ENCODE assay signal across 12 cellular contexts in the genomic region with DNA sequence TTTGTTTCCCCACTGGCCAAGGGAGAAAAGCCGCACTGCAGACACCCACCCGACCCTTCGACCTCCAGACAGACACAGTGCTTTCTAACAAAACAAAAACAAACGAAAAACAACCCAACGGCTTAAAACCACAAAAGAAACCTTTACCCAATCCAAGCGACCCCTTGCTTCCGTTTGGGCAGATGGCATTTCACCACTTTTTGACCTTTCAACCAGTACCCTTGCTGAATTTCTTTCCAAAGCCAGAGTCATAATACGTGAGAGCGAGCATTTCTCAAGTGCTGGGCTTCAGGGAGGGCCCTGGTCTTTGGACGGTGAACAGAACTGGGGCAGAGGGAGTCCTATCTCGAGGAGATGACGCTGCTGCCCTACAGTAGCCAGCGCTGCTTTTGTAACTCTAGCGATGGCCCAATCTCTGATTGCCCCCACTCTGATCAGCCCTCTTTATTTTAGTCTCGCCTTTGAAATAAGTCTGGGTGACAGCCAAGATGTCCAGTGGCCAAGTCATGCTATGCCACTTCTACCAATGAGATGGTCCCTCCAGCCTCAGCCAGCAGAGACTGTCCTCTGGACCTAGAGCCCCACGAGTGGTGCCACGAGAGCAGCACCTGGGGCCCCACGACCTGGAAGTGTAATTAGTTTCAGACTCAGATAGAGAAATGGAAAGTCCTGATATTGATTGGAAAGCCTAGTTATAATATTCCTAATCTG. TPM values are rescaled to one million over a fixed set of nuclear protein-coding genes. Genes with fewer than 3 reads are reported as not detected.
DNase-seq lines count a peak whose midpoint lies in the region; ATAC-seq and TF ChIP-seq lines count a peak whose summit lies in the region.
"Had no signal": no experiment of that assay in that cellular context is flagged by ENCODE, and none has a peak within 500 bp of the region (broad histone marks: within the 10 kb centered on the region; RNA-seq: fewer than 3 reads in every experiment).

No MANE protein-coding gene starts in this region.

- no peaks in the 10 kb centered on the region for H3K9me3 ChIP-seq in Peyer's patch
- no peaks in the 10 kb centered on the region for H3K9me3 ChIP-seq in psoas muscle
- H3K9me3 ChIP-seq: SJSA1 had no signal

- H3K4me1 ChIP-seq in Peyer's patch = peaks cover 0 to 31% (median 12%) of the 10 kb centered on the region in 4 donors
- peaks cover 6% of the 10 kb centered on the region for H3K4me1 ChIP-seq in psoas muscle

- 56 to 69% (median 58%) methylated on average over 18 of the region's 18 CpGs for WGBS in psoas muscle, 3 donors

- H3K4me3 ChIP-seq in Peyer's patch (no peak overlapping the region), psoas muscle (peak overlapping the region; percentile 37)
- H3K4me3 ChIP-seq: SJSA1 had no signal

- TF ChIP-seq CTCF in Peyer's patch (IDR thresholded peaks at IDR 0.05) = no peak
- TF ChIP-seq CTCF in psoas muscle (IDR thresholded peaks at IDR 0.05) = no peak

- DNase-seq in GDM1 (lab: John Stamatoyannopoulos, UW) (peak; percentile 33), Peyer's patch (peak in 1 of 3 donors; percentile 58), fibroblast of gingiva (ENCODE audit: low read depth) (peak; percentile 43), psoas muscle (peak; percentile 27 to 74), inferior parietal cortex (ENCODE audit: extremely low spot score) (no peak), SK-N-DZ (ENCODE audit: low spot score) (no peak)
- DNase-seq in NK-92 treated with Interleukin-12 subunit alpha and Interleukin-12 subunit beta, amount 100 ng/mL, for 24 hours (lab: John Stamatoyannopoulos, UW) = no peak
- DNase-seq: DND-41, NCI-H1105 had no signal

- intact Hi-C loops in psoas muscle (cut with DNase I) = no loop called here

- H3K36me3 ChIP-seq in Peyer's patch = no peaks in the 10 kb centered on the region
- H3K36me3 ChIP-seq in psoas muscle (ENCODE audit: insufficient read depth in 1 of 2, low read depth in 1 of 2) = no peaks in the 10 kb centered on the region
- H3K36me3 ChIP-seq: SJSA1 had no signal

- no peak for TF ChIP-seq POLR2A in Peyer's patch (IDR thresholded peaks at IDR 0.05)

- peak overlapping the region in 3 of 4 donors; percentile 80 to 95 (median 90) for H3K27ac ChIP-seq in Peyer's patch
- peak overlapping the region; percentile 66 for H3K27ac ChIP-seq in psoas muscle
- H3K27ac ChIP-seq: epithelial cell of prostate, SJSA1 had no signal

- H3K27me3 ChIP-seq in Peyer's patch (no peaks in the 10 kb centered on the region), psoas muscle (ENCODE audit: insufficient read depth in 3 of 3, low read length in 2 of 3) (peaks cover 0 to 2% (median 0%) of the 10 kb centered on the region in 3 donors)
- H3K27me3 ChIP-seq: SJSA1 had no signal

- ATAC-seq in psoas muscle (peak; percentile 86 to 95 (median 92)), HG02870 (IDR thresholded peaks at IDR 0.05; ENCODE audit: unreplicated experiment) (no peak)

RNA-seq across cellular contexts. Expression of gene ADIPOR2, which starts 21.9 kb away (rescaled TPM):
- total RNA-seq in Peyer's patch (10 to 100 TPM; 26.4 to 89.1 (median 73.9) TPM), psoas muscle (10 to 100 TPM; 36.7 to 49.4 (median 43.2) TPM)
- 10 to 100 TPM; 28.6 to 52.1 (median 44.2) TPM for polyA plus RNA-seq in psoas muscle
- polyA plus RNA-seq in SK-N-DZ (2014; cell fraction: cytosol; rRNA removed) = 38.2 and 38.4 TPM in 2 replicates
- 37.5 and 38.7 TPM in 2 replicates for polyA plus RNA-seq in SK-N-DZ (2014; cell fraction: nucleus; rRNA removed)

RNA-seq across cellular contexts. Expression of gene WNT5B, which starts 40.0 kb away (rescaled TPM):
- total RNA-seq in Peyer's patch (1 to 10 TPM in 1 of 4 donors, under 1 TPM in 2, not detected in 1; 0.53 to 9.1 (median 0.94) TPM), psoas muscle (1 to 10 TPM in 3 of 4 donors, under 1 TPM in 1; 0.46 to 4.8 (median 1.6) TPM)
- under 1 TPM; 0.43 to 0.80 (median 0.49) TPM for polyA plus RNA-seq in psoas muscle
- 3.0 and 3.9 TPM in 2 replicates for polyA plus RNA-seq in SK-N-DZ (2014; cell fraction: cytosol; rRNA removed)
- 2.4 and 7.0 TPM in 2 replicates for polyA plus RNA-seq in SK-N-DZ (2014; cell fraction: nucleus; rRNA removed)

Comparison
In these comparisons a context has a peak if more than half of its experiments do, and no peak if none do; other contexts are left out.
1. DNase-seq: peak in GDM1 (single experiment), fibroblast of gingiva (single experiment) and psoas muscle (2 of 2); none in inferior parietal cortex (single experiment), NK-92 treated with Interleukin-12 subunit alpha and Interleukin-12 subunit beta, amount 100 ng/mL, for 24 hours (single experiment) and SK-N-DZ (single experiment).